In genomic region chr4:4574792-4575191, GRCh38 we compare ENCODE assay signal across 8 cellular contexts. TPM values are rescaled to one million over a fixed set of nuclear protein-coding genes. Genes with fewer than 3 reads are reported as not detected.
DNase-seq lines count a peak whose midpoint lies in the region; ATAC-seq and TF ChIP-seq lines count a peak whose summit lies in the region.

No MANE protein-coding gene starts in this region.

- H3K9ac ChIP-seq in HUES48 (ENCODE audit: low read depth, low read length), result peak overlapping the region; percentile 29; the same call in 1 of the 2 replicates

- peaks cover 21% of the 10 kb centered on the region for H3K36me3 Mint-ChIP-seq in activated naive CD8-positive, alpha-beta T cell treated with anti-CD3 and anti-CD28 coated beads for 36 hours

- peak overlapping the region; percentile 61 for H3K4me3 ChIP-seq in HUES48 (ENCODE audit: low read depth, low read length)
- H3K4me3 ChIP-seq in cardiac muscle cell, result peak overlapping the region; percentile 34
- H3K4me3 ChIP-seq in ovary, result peak overlapping the region; percentile 69

- H3K9me3 ChIP-seq in HUES48 (ENCODE audit: control insufficient read depth, insufficient read depth, low read length) (no peaks in the 10 kb centered on the region), cardiac muscle cell (ENCODE audit: low read depth) (no peaks in the 10 kb centered on the region), ovary (no peaks in the 10 kb centered on the region)

- TF ChIP-seq EP300 in ovary (IDR thresholded peaks at IDR 0.05), result no peak

- H3K4me3 Mint-ChIP-seq in activated naive CD8-positive, alpha-beta T cell treated with anti-CD3 and anti-CD28 coated beads for 36 hours, result peak overlapping the region; percentile 66

- peaks cover 7% of the 10 kb centered on the region for H3K27me3 ChIP-seq in HUES48 (ENCODE audit: control insufficient read depth, insufficient read depth, low read length)
- H3K27me3 ChIP-seq in cardiac muscle cell, result no peaks in the 10 kb centered on the region
- no peaks in the 10 kb centered on the region for H3K27me3 ChIP-seq in ovary

- DNase-seq in AG08396 (ENCODE audit: low spot score) (peak; percentile 62), cardiac muscle cell (ENCODE audit: low read depth in 1 of 2, low spot score in 1 of 2) (peak in 1 of 2 donors; percentile 98), ovary (peak; percentile 50 to 82 (median 74)), GM19238 (ENCODE audit: insufficient read length, low spot score) (no peak)
- DNase-seq in activated naive CD8-positive, alpha-beta T cell treated with anti-CD3 and anti-CD28 coated beads for 36 hours, result no peak

- TF ChIP-seq POLR2A in ovary (IDR thresholded peaks at IDR 0.05) (no peak), GM18505 (IDR thresholded peaks at IDR 0.05; ENCODE audit: borderline replicate concordance, extremely low read depth, insufficient read depth, insufficient read length) (no peak)

- 1 to 4% (median 1%) methylated on average over 8 of the region's 8 CpGs for WGBS in ovary, 3 donors

- H3K4me1 ChIP-seq in HUES48 (ENCODE audit: control insufficient read depth, insufficient read depth, low read length) (peaks cover 17% of the 10 kb centered on the region; the same call in 1 of the 2 replicates), cardiac muscle cell (ENCODE audit: low read depth) (peaks cover 5% of the 10 kb centered on the region), ovary (ENCODE audit: insufficient read depth) (no peaks in the 10 kb centered on the region)

- no peak overlapping the region for H3K27ac Mint-ChIP-seq in activated naive CD8-positive, alpha-beta T cell treated with anti-CD3 and anti-CD28 coated beads for 36 hours

- ATAC-seq in GM21723 (IDR thresholded peaks at IDR 0.05; ENCODE audit: unreplicated experiment), result no peak
- no peak for ATAC-seq in GM18505 (IDR thresholded peaks at IDR 0.05; ENCODE audit: unreplicated experiment)

- H3K9me3 Mint-ChIP-seq in activated naive CD8-positive, alpha-beta T cell treated with anti-CD3 and anti-CD28 coated beads for 36 hours, result peaks cover 4% of the 10 kb centered on the region

- no peaks in the 10 kb centered on the region for H3K36me3 ChIP-seq in HUES48 (ENCODE audit: control insufficient read depth, insufficient read depth, low read length)
- H3K36me3 ChIP-seq in cardiac muscle cell, result no peaks in the 10 kb centered on the region
- no peaks in the 10 kb centered on the region for H3K36me3 ChIP-seq in ovary

- TF ChIP-seq CTCF in cardiac muscle cell (IDR thresholded peaks at IDR 0.05; ENCODE audit: low read depth, low read length) (no peak), ovary (IDR thresholded peaks at IDR 0.05) (no peak)

- peaks cover 9% of the 10 kb centered on the region for H3K4me1 Mint-ChIP-seq in activated naive CD8-positive, alpha-beta T cell treated with anti-CD3 and anti-CD28 coated beads for 36 hours

- intact Hi-C loops in ovary (cut with DNase I), result no loop called here

- no peaks in the 10 kb centered on the region for H3K27me3 Mint-ChIP-seq in activated naive CD8-positive, alpha-beta T cell treated with anti-CD3 and anti-CD28 coated beads for 36 hours

- peak overlapping the region; percentile 37 for H3K27ac ChIP-seq in HUES48 (ENCODE audit: low read depth, low read length)
- H3K27ac ChIP-seq in cardiac muscle cell, result no peak overlapping the region
- H3K27ac ChIP-seq in ovary, result peak overlapping the region; percentile 71 to 81

RNA-seq across cellular contexts. Expression of gene STX18, which starts 32.9 kb away (rescaled TPM):
- total RNA-seq in activated naive CD8-positive, alpha-beta T cell treated with anti-CD3 and anti-CD28 coated beads for 36 hours, result 10 to 100 TPM; 23.7 to 25.9 TPM
- 50.1 and 63.3 TPM in 2 replicates for total RNA-seq in cardiac muscle cell
- polyA plus RNA-seq in cardiac muscle cell, result 29.8 and 36.6 TPM in 2 replicates
- 10 to 100 TPM; 22.7 to 36.9 (median 31.9) TPM for total RNA-seq in ovary
- 10 to 100 TPM; 18.1 to 61.4 TPM for polyA plus RNA-seq in ovary

Comparison
In these comparisons a context has a peak if more than half of its experiments do, and no peak if none do; other contexts are left out.
1. DNase-seq: peak in AG08396 (single experiment) and ovary (5 of 5); none in activated naive CD8-positive, alpha-beta T cell treated with anti-CD3 and anti-CD28 coated beads for 36 hours (single experiment) and GM19238 (single experiment).
2. Peak in every context shown above with its lines, with median percentiles within 50 percentile points of each other: H3K4me3 ChIP-seq.